In the genomic region with DNA sequence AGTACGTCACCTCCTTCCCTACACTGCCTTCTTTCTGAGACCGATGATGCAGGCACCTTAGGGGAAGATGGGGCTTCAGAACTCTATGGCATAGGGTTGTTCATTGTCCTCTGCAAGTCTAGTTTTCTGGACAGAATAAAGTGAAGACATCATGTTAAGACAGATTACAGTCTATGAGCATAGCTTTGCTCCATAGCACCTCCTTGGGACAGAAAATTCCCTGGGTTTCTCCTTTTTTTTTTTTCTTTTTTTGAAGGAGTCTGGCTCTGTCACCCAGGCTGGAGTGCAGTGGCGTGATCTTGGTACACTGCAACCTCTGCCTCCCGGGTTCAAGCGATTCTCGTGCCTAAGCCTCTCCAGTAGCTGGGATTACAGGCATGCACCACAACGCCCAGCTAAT, we compare ENCODE assay signal across 24 cellular contexts.
"Had no signal": no experiment of that assay in that cellular context is flagged by ENCODE, and none has a peak within 500 bp of the region (broad histone marks: within the 10 kb centered on the region; RNA-seq: fewer than 3 reads in every experiment).

No MANE protein-coding gene starts in this region.

- H3K4me1 Mint-ChIP-seq: activated naive CD8-positive, alpha-beta T cell treated with anti-CD3 and anti-CD28 coated beads for 36 hours; immature natural killer cell; naive B cell; T-helper 17 cell had no signal

- H3K4me3 ChIP-seq: cardiac muscle cell, lower lobe of right lung, ovary, psoas muscle, thyroid gland had no signal

- H3K36me3 ChIP-seq: cardiac muscle cell, lower lobe of right lung, ovary, thyroid gland had no signal

- H3K9me3 Mint-ChIP-seq: activated naive CD8-positive, alpha-beta T cell treated with anti-CD3 and anti-CD28 coated beads for 36 hours; activated T-cell treated with anti-CD3 and anti-CD28 coated beads, Interleukin-2, amount 50 U/mL, for 4 hours; activated T-helper 2 cell treated with anti-CD3 and anti-CD28 coated beads, Interferon-gamma antibody, Interleukin-2, Interleukin-4, amounts not matched to agents 10 μg/mL and 5 μg/mL and 100 μg/mL, durations not matched to agents 14 hours and 24 hours and 36 hours; stimulated activated naive CD8-positive, alpha-beta T cell treated with anti-CD3 and anti-CD28 coated beads, Interleukin-15, Interleukin-2, amounts not matched to agents 100 ng/mL and 50 ng/mL, for 24 hours had no signal

- H3K27me3 ChIP-seq: cardiac muscle cell, ovary, thyroid gland had no signal

- ATAC-seq: activated T-cell treated with anti-CD3 and anti-CD28 coated beads, Interleukin-2, amount 50 U/mL, for 4 hours; left lobe of liver; lower lobe of right lung; right cardiac atrium; T-helper 17 cell had no signal

- H3K36me3 Mint-ChIP-seq: activated naive CD8-positive, alpha-beta T cell treated with anti-CD3 and anti-CD28 coated beads for 36 hours; immature natural killer cell; naive B cell had no signal

- H3K27me3 Mint-ChIP-seq: naive B cell; stimulated activated naive CD8-positive, alpha-beta T cell treated with anti-CD3 and anti-CD28 coated beads, Interleukin-15, Interleukin-2, amounts not matched to agents 100 ng/mL and 50 ng/mL, for 24 hours; T-helper 17 cell had no signal

- H3K4me3 Mint-ChIP-seq: activated naive CD8-positive, alpha-beta T cell treated with anti-CD3 and anti-CD28 coated beads for 36 hours; activated T-cell treated with anti-CD3 and anti-CD28 coated beads, Interleukin-2, amount 50 U/mL, for 4 hours; immature natural killer cell; stimulated activated naive CD8-positive, alpha-beta T cell treated with anti-CD3 and anti-CD28 coated beads, Interleukin-15, Interleukin-2, amounts not matched to agents 100 ng/mL and 50 ng/mL, for 24 hours; T-helper 17 cell had no signal

- H3K9me3 ChIP-seq: lower lobe of right lung, ovary, psoas muscle, thyroid gland had no signal

- H3K27ac ChIP-seq: cardiac muscle cell, lower lobe of right lung, ovary, thyroid gland had no signal

- DNase-seq: activated CD4-positive, alpha-beta T cell treated with anti-CD3 and anti-CD28 coated beads for 1 hour; activated CD4-positive, alpha-beta T cell treated with anti-CD3 and anti-CD28 coated beads, Interleukin-2, amount 50 U/mL, for 4 hours; activated CD8-positive, alpha-beta memory T cell treated with anti-CD3 and anti-CD28 coated beads for 24 hours; activated CD8-positive, alpha-beta memory T cell treated with anti-CD3 and anti-CD28 coated beads, Interleukin-2, amount 50 U/mL, for 4 hours; activated naive CD4-positive, alpha-beta T cell; activated naive CD8-positive, alpha-beta T cell treated with anti-CD3 and anti-CD28 coated beads for 36 hours; activated T-cell treated with anti-CD3 and anti-CD28 coated beads, Interleukin-2, amount 50 U/mL, for 4 hours; erythroblast; immature natural killer cell; lower lobe of right lung; naive B cell; ovary; psoas muscle; right cardiac atrium; stimulated activated CD4-positive, alpha-beta T cell treated with anti-CD3 and anti-CD28 coated beads, Interleukin-12 subunit alpha, Interleukin-12 subunit beta, amount 100 ng/mL, for 4 hours; stimulated activated CD4-positive, alpha-beta T cell treated with anti-CD3 and anti-CD28 coated beads, Interleukin-4, amount 100 ng/mL, for 4 hours; substantia nigra; SW 1271; T-helper 17 cell; thyroid gland had no signal

- H3K27ac Mint-ChIP-seq: activated naive CD8-positive, alpha-beta T cell treated with anti-CD3 and anti-CD28 coated beads for 36 hours; activated T-helper 2 cell treated with anti-CD3 and anti-CD28 coated beads, Interferon-gamma antibody, Interleukin-2, Interleukin-4, amounts not matched to agents 10 μg/mL and 5 μg/mL and 100 μg/mL, durations not matched to agents 14 hours and 24 hours and 36 hours; immature natural killer cell; naive B cell; stimulated activated naive CD8-positive, alpha-beta T cell treated with anti-CD3 and anti-CD28 coated beads, Interleukin-15, Interleukin-2, amounts not matched to agents 100 ng/mL and 50 ng/mL, for 24 hours; T-helper 17 cell had no signal
